ENCODE assay signal across 1 cellular context in the genomic region with DNA sequence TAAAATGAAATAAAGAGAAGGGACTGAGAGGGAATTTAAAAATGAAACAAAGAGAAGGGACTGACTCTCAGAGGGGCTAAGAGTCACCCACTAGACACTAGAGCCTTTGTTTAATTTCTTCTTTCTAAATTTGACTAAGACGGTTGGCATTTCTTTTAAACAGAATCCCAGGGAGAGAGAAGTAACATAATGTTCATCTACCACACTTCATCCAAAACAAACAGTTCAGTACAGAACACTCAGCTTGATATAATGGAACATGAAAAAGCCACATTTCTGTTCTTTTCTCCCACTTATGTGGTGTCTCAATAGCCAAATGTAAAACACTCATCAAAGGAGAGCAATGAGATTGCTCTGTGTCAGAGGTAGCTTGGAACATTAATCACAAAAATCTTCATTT.
A peak's percentile ranks its signal among the peaks of the same experiment; 100 is the strongest.
TF ChIP-seq lines count a peak whose summit lies in the region.

No MANE protein-coding gene starts in this region.

TF ChIP-seq in SK-N-SH, 30 proteins besides CTCF, POLR2A, EP300 and RAD21 (continued from another document):
- TF ChIP-seq MAX (IDR thresholded peaks at IDR 0.05; ENCODE audit: low read depth) (no peak), NFIC (IDR thresholded peaks at IDR 0.05; ENCODE audit: borderline replicate concordance) (peak; percentile 29; the same call in 1 of the 2 replicates), POLR2AphosphoS5 (IDR thresholded peaks at IDR 0.05; ENCODE audit: low read depth, low read length) (no peak), RFX5 (IDR thresholded peaks at IDR 0.05; ENCODE audit: low read length) (no peak), FOSL2 (IDR thresholded peaks at IDR 0.05; ENCODE audit: borderline replicate concordance, low read depth) (peak; percentile 22; the same call in 1 of the 2 replicates), JUND (IDR thresholded peaks at IDR 0.05) (0 out of 2 replicates have a peak, but pooled peaks have one; percentile 12), MXI1 (IDR thresholded peaks at IDR 0.05; ENCODE audit: low read depth, low read length) (no peak)
- TF ChIP-seq, protein P1, sequence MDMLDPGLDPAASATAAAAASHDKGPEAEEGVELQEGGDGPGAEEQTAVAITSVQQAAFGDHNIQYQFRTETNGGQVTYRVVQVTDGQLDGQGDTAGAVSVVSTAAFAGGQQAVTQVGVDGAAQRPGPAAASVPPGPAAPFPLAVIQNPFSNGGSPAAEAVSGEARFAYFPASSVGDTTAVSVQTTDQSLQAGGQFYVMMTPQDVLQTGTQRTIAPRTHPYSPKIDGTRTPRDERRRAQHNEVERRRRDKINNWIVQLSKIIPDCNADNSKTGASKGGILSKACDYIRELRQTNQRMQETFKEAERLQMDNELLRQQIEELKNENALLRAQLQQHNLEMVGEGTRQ (IDR thresholded peaks at IDR 0.05; ENCODE audit: borderline replicate concordance, low read depth, low read length): no peak
- TF ChIP-seq, protein P2, sequence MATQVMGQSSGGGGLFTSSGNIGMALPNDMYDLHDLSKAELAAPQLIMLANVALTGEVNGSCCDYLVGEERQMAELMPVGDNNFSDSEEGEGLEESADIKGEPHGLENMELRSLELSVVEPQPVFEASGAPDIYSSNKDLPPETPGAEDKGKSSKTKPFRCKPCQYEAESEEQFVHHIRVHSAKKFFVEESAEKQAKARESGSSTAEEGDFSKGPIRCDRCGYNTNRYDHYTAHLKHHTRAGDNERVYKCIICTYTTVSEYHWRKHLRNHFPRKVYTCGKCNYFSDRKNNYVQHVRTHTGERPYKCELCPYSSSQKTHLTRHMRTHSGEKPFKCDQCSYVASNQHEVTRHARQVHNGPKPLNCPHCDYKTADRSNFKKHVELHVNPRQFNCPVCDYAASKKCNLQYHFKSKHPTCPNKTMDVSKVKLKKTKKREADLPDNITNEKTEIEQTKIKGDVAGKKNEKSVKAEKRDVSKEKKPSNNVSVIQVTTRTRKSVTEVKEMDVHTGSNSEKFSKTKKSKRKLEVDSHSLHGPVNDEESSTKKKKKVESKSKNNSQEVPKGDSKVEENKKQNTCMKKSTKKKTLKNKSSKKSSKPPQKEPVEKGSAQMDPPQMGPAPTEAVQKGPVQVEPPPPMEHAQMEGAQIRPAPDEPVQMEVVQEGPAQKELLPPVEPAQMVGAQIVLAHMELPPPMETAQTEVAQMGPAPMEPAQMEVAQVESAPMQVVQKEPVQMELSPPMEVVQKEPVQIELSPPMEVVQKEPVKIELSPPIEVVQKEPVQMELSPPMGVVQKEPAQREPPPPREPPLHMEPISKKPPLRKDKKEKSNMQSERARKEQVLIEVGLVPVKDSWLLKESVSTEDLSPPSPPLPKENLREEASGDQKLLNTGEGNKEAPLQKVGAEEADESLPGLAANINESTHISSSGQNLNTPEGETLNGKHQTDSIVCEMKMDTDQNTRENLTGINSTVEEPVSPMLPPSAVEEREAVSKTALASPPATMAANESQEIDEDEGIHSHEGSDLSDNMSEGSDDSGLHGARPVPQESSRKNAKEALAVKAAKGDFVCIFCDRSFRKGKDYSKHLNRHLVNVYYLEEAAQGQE (IDR thresholded peaks at IDR 0.05; ENCODE audit: low read depth, low read length): no peak
TF ChIP-seq in SK-N-SH: peak in this region for 4.
